In genomic region chr10:91589656-91590035, GRCh38 we compare ENCODE assay signal across 17 cellular contexts. TPM values are rescaled to one million over a fixed set of nuclear protein-coding genes. Genes with fewer than 3 reads are reported as not detected.
A peak's percentile ranks its signal among the peaks of the same experiment; 100 is the strongest.
DNase-seq lines count a peak whose midpoint lies in the region; ATAC-seq and TF ChIP-seq lines count a peak whose summit lies in the region.
"Had no signal": no experiment of that assay in that cellular context is flagged by ENCODE, and none has a peak within 500 bp of the region (broad histone marks: within the 10 kb centered on the region; RNA-seq: fewer than 3 reads in every experiment).

No MANE protein-coding gene starts in this region.

- POLR2A ChIA-PET in SK-N-SH (lab: Yijun Ruan, JAX), result no interaction called here

- H3K9me3 ChIP-seq in SK-N-SH, result no peaks in the 10 kb centered on the region
- no peaks in the 10 kb centered on the region for H3K9me3 ChIP-seq in heart right ventricle
- no peaks in the 10 kb centered on the region for H3K9me3 ChIP-seq in prostate gland
- H3K9me3 ChIP-seq in aorta (ENCODE audit: control insufficient read depth, low read length), result no peaks in the 10 kb centered on the region
- H3K9me3 ChIP-seq: HAP-1 had no signal

- ATAC-seq in SK-N-SH treated with all-trans-retinoic acid at 6 μM for 48 hours, result no peak; the same call in 2 of the 3 replicates
- peak in 7 of 8 donors; percentile 1 to 51 (median 6) for ATAC-seq in heart right ventricle
- peak; percentile 0 for ATAC-seq in aorta (ENCODE audit: low FRiP score)
- ATAC-seq in HG03097 (IDR thresholded peaks at IDR 0.05; ENCODE audit: low FRiP score, unreplicated experiment), result no peak

- TF ChIP-seq EP300 in SK-N-SH (IDR thresholded peaks at IDR 0.05; ENCODE audit: borderline replicate concordance in 1 of 2, low read depth in 1 of 2, low read length in 1 of 2), result no peak

- no peak overlapping the region for H3K4me3 ChIP-seq in SK-N-SH (ENCODE audit: low read depth in 2 of 2, low read length in 1 of 2)
- no peak overlapping the region for H3K4me3 ChIP-seq in heart right ventricle
- H3K4me3 ChIP-seq in prostate gland, result no peak overlapping the region
- no peak overlapping the region for H3K4me3 ChIP-seq in aorta (ENCODE audit: low read length in 2 of 2)
- H3K4me3 ChIP-seq: HAP-1, neural progenitor cell had no signal

- peak overlapping the region; percentile 92 to 97 for H3K27ac ChIP-seq in SK-N-SH (ENCODE audit: low read depth in 2 of 2, low read length in 1 of 2)
- peak overlapping the region; percentile 78 to 95 (median 90) for H3K27ac ChIP-seq in heart right ventricle
- H3K27ac ChIP-seq in prostate gland, result peak overlapping the region; percentile 62 to 68
- H3K27ac ChIP-seq in aorta (ENCODE audit: low read depth in 1 of 2, low read length in 2 of 2), result peak overlapping the region; percentile 89 to 91
- H3K27ac ChIP-seq: 22Rv1, neural progenitor cell had no signal

- TF ChIP-seq POLR2A in prostate gland (IDR thresholded peaks at IDR 0.05), result no peak

- H3K4me1 ChIP-seq in SK-N-SH (ENCODE audit: control insufficient read depth in 1 of 2, insufficient read depth in 2 of 2, low read depth in 1 of 2, low read length in 1 of 2) (peaks cover 50 to 51% of the 10 kb centered on the region in 2 experiments), heart right ventricle (peaks cover 22 to 80% (median 71%) of the 10 kb centered on the region in 9 donors), prostate gland (replicated peaks) (peaks cover 5% of the 10 kb centered on the region), aorta (ENCODE audit: control insufficient read depth in 1 of 2, insufficient read depth in 2 of 2, low read length in 2 of 2) (peaks cover 7 to 35% of the 10 kb centered on the region in 2 donors)
- H3K4me1 ChIP-seq: HAP-1, neural progenitor cell had no signal

- 90% methylated on average over 3 of the region's 3 CpGs for WGBS in SK-N-SH (ENCODE audit: low lambda C conversion rate)
- 57 to 79% methylated on average over 3 of the region's 3 CpGs for WGBS in heart right ventricle, 2 donors
- 85% methylated on average over 3 of the region's 3 CpGs for WGBS in prostate gland
- 30 to 31% methylated on average over 3 of the region's 3 CpGs for WGBS in aorta, 2 donors

- DNase-seq in SK-N-SH (no peak), heart right ventricle (no peak), prostate gland (ENCODE audit: low spot score) (no peak), aorta (no peak), kidney glomerular epithelial cell (lab: John Stamatoyannopoulos, UW) (no peak)
- DNase-seq in activated CD4-positive, alpha-beta T cell treated with anti-CD3 and anti-CD28 coated beads, Interleukin-2, amount 50 U/mL, for 48 hours, result no peak
- DNase-seq: activated CD4-positive, CD25-positive, alpha-beta regulatory T cell; activated naive CD4-positive, alpha-beta T cell treated with Interleukin-2 at 50 U/mL for 16 hours; CD4-positive, alpha-beta memory T cell; NCI-H146; NCI-H524 treated with DMSO at 0.1 percent for 48 hours; small intestine had no signal

- H3K36me3 ChIP-seq in SK-N-SH (replicated peaks in 1 of 2; ENCODE audit: control insufficient read depth in 1 of 2, insufficient read depth in 2 of 2, low read length in 1 of 2) (no peaks in the 10 kb centered on the region), heart right ventricle (no peaks in the 10 kb centered on the region), prostate gland (no peaks in the 10 kb centered on the region), aorta (ENCODE audit: control insufficient read depth in 1 of 2, insufficient read depth in 2 of 2, low read length in 1 of 2) (no peaks in the 10 kb centered on the region)
- H3K36me3 ChIP-seq: HAP-1, neural progenitor cell had no signal

- no peak overlapping the region for H2AFZ ChIP-seq in SK-N-SH (ENCODE audit: low read depth)
- H2AFZ ChIP-seq: neural progenitor cell had no signal

- H3K4me2 ChIP-seq in SK-N-SH, result peak overlapping the region; percentile 60
- H3K4me2 ChIP-seq: neural progenitor cell had no signal

- no peak for TF ChIP-seq RAD21 in SK-N-SH (IDR thresholded peaks at IDR 0.05; ENCODE audit: low read length)

- intact Hi-C loops in heart right ventricle (cut with DNase I) (loop anchor here in 6 of 10 donors (2.0 to 5.0 kb wide), 4 partner anchors 19 to 43 kb away; partner anchors contain the start of gene PPP1R3C (in 3 of the 6)), prostate gland (cut with DNase I) (loop anchor here (5.0 kb wide), 1 partner anchor 43 kb away; the partner anchor contains the start of gene PPP1R3C), aorta (cut with DNase I) (loop anchor here (2.0 to 5.0 kb wide), 4 partner anchors 15 to 512 kb away; partner anchors contain the start of gene PPP1R3C (in 2 of the 2))

- TF ChIP-seq CTCF in SK-N-SH (IDR thresholded peaks at IDR 0.05) (no peak), heart right ventricle (IDR thresholded peaks at IDR 0.05) (no peak), prostate gland (IDR thresholded peaks at IDR 0.05) (no peak)

- H3F3A ChIP-seq in SK-N-SH (replicated peaks; ENCODE audit: insufficient read depth), result peaks cover 41% of the 10 kb centered on the region

- H3K27me3 ChIP-seq in SK-N-SH (ENCODE audit: insufficient read depth) (no peaks in the 10 kb centered on the region), heart right ventricle (no peaks in the 10 kb centered on the region), prostate gland (replicated peaks; ENCODE audit: insufficient read depth) (no peaks in the 10 kb centered on the region), aorta (ENCODE audit: control insufficient read depth in 1 of 2, insufficient read depth in 2 of 2, low read length in 1 of 2) (no peaks in the 10 kb centered on the region)
- H3K27me3 ChIP-seq: neural progenitor cell had no signal

- no peaks in the 10 kb centered on the region for H3K9me2 ChIP-seq in SK-N-SH

- H3K9ac ChIP-seq in SK-N-SH, result no peak overlapping the region
- H3K9ac ChIP-seq: neural progenitor cell had no signal

- H3K79me2 ChIP-seq in SK-N-SH (ENCODE audit: insufficient read depth), result no peaks in the 10 kb centered on the region

- CTCF ChIA-PET in SK-N-SH (lab: Yijun Ruan, JAX), result interaction anchor here (0.6 to 9.1 kb wide), 7 partner anchors 10 to 45 kb away, joined by 3 to 51 read pairs (median 3); partner anchors contain the start of gene PPP1R3C

- no peaks in the 10 kb centered on the region for H4K20me1 ChIP-seq in SK-N-SH (ENCODE audit: insufficient read depth)

TF ChIP-seq in SK-N-SH, 30 proteins besides CTCF, POLR2A, EP300 and RAD21:
- no peak for TF ChIP-seq GABPA (IDR thresholded peaks at IDR 0.05; ENCODE audit: low read depth)
- no peak for TF ChIP-seq TCF12 (IDR thresholded peaks at IDR 0.05)
- no peak for TF ChIP-seq EZH2phosphoT487 (IDR thresholded peaks at IDR 0.05; ENCODE audit: borderline replicate concordance, low read depth)
- TF ChIP-seq NRF1 (IDR thresholded peaks at IDR 0.05; ENCODE audit: low read depth, low read length), result no peak

TF ChIP-seq in SK-N-SH treated with all-trans-retinoic acid at 6 μM for 48 hours, 23 proteins besides CTCF, POLR2A, EP300 and RAD21:
- TF ChIP-seq ZNF565 (CRISPR knock-in tag; conservative IDR thresholded peaks at IDR 0.05; ENCODE audit: low read depth), result no peak
- TF ChIP-seq GLIS3 (CRISPR knock-in tag; IDR thresholded peaks at IDR 0.05), result no peak
- TF ChIP-seq SNAI2 (CRISPR knock-in tag; IDR thresholded peaks at IDR 0.05), result no peak
- no peak for TF ChIP-seq ZNF8 (CRISPR knock-in tag; IDR thresholded peaks at IDR 0.05)
- TF ChIP-seq PPARA (CRISPR knock-in tag; IDR thresholded peaks at IDR 0.05; ENCODE audit: borderline replicate concordance), result no peak
- no peak for TF ChIP-seq ZFP3 (CRISPR knock-in tag; IDR thresholded peaks at IDR 0.05)
- no peak for TF ChIP-seq ARNTL (CRISPR knock-in tag; IDR thresholded peaks at IDR 0.05; ENCODE audit: borderline replicate concordance, low read depth)
- no peak for TF ChIP-seq TCF4 (CRISPR knock-in tag; IDR thresholded peaks at IDR 0.05; ENCODE audit: borderline replicate concordance)
- TF ChIP-seq ZC3H10 (CRISPR knock-in tag; IDR thresholded peaks at IDR 0.05), result no peak
- TF ChIP-seq TSHZ2 (CRISPR knock-in tag; IDR thresholded peaks at IDR 0.05), result no peak
- TF ChIP-seq RARB (CRISPR knock-in tag; IDR thresholded peaks at IDR 0.05), result no peak
TF ChIP-seq in SK-N-SH treated with all-trans-retinoic acid at 6 μM for 48 hours: peak in this region for 0.

RNA-seq across cellular contexts. Expression of gene PPP1R3C, which starts 43.2 kb away (rescaled TPM):
- polyA plus RNA-seq in SK-N-SH (2012; rRNA removed) (9.0 and 11.5 TPM in 2 replicates), heart right ventricle (10 to 100 TPM; 27.5 to 41.0 TPM), aorta (100 to 1,000 TPM in 1 of 2 donors, 10 to 100 TPM in 1; 69.2 to 288 TPM)
- polyA plus RNA-seq in SK-N-SH (2012; cell fraction: cytosol; rRNA removed), result 11.8 and 13.2 TPM in 2 replicates
- polyA plus RNA-seq in SK-N-SH (2012; cell fraction: nucleus; rRNA removed), result 6.0 and 10.4 TPM in 2 replicates
- total RNA-seq in heart right ventricle (100 to 1,000 TPM; 121 to 315 (median 190) TPM), prostate gland (10 to 100 TPM; 10.6 to 20.5 TPM), aorta (100 to 1,000 TPM in 1 of 2 donors, 10 to 100 TPM in 1; 94.6 to 152 TPM)
- total RNA-seq: CD4-positive, alpha-beta memory T cell had no signal
- polyA plus RNA-seq: CD4-positive, alpha-beta memory T cell had no signal

Comparison
In these comparisons a context has a peak if more than half of its experiments do, and no peak if none do; other contexts are left out.
1. ATAC-seq: peak in heart right ventricle (7 of 8) and aorta (single experiment); none in SK-N-SH treated with all-trans-retinoic acid at 6 μM for 48 hours (single experiment) and HG03097 (single experiment).
2. RNA of gene PPP1R3C, which starts 43.2 kb away (total RNA-seq): 121 to 315 TPM in heart right ventricle and 94.6 to 152 TPM in aorta; 10.6 to 20.5 TPM in prostate gland; every median in the first group is over 4 times any median in the second.
3. Peak in every context shown above with its lines, with median percentiles within 50 percentile points of each other: H3K27ac ChIP-seq.